ENCODE assay signal across 1 cellular context in genomic region chr1:36166938-36167910, GRCh38.
TF ChIP-seq lines count a peak whose summit lies in the region.

No MANE protein-coding gene starts in this region.

TF ChIP-seq in H1, 55 proteins besides CTCF, POLR2A, EP300 and RAD21:
- TF ChIP-seq HDAC6 (IDR thresholded peaks at IDR 0.05; ENCODE audit: low read depth, low read length) (no peak), CEBPB (IDR thresholded peaks at IDR 0.05; ENCODE audit: low read depth, low read length) (no peak), ATF3 (IDR thresholded peaks at IDR 0.05; ENCODE audit: insufficient read depth, low read depth, low read length) (no peak), CHD7 (IDR thresholded peaks at IDR 0.05; ENCODE audit: insufficient replicate concordance, low read length) (no peak), ZNF274 (IDR thresholded peaks at IDR 0.05; ENCODE audit: borderline replicate concordance, extremely low read depth, low read length) (no peak), CHD1 (IDR thresholded peaks at IDR 0.05; ENCODE audit: low read depth, low read length) (no peak), MAFK (IDR thresholded peaks at IDR 0.05; ENCODE audit: low read depth, low read length) (no peak)
